Comparison of ENCODE assay signal across 10 cellular contexts in genomic region chr4:54281060-54281781, GRCh38. TPM values are rescaled to one million over a fixed set of nuclear protein-coding genes. Genes with fewer than 3 reads are reported as not detected.
DNase-seq lines count a peak whose midpoint lies in the region; ATAC-seq and TF ChIP-seq lines count a peak whose summit lies in the region.
"Had no signal": no experiment of that assay in that cellular context is flagged by ENCODE, and none has a peak within 500 bp of the region (broad histone marks: within the 10 kb centered on the region; RNA-seq: fewer than 3 reads in every experiment).

No MANE protein-coding gene starts in this region.

- H3K9me3 Mint-ChIP-seq in activated CD8-positive, alpha-beta memory T cell treated with anti-CD3 and anti-CD28 coated beads, Interleukin-2, amount 10 ng/mL, durations not matched to agents 7 days and 5 days (ENCODE audit: low read depth), result peaks cover 6% of the 10 kb centered on the region
- H3K9me3 Mint-ChIP-seq in nephron progenitor cell, result peaks cover 30% of the 10 kb centered on the region

- CTCF ChIA-PET in activated CD8-positive, alpha-beta memory T cell treated with anti-CD3 and anti-CD28 coated beads, Interleukin-2, amount 10 ng/mL, durations not matched to agents 7 days and 5 days (lab: Charles Lee), result no interaction called here

- H3K27me3 Mint-ChIP-seq in activated CD8-positive, alpha-beta memory T cell treated with anti-CD3 and anti-CD28 coated beads, Interleukin-2, amount 10 ng/mL, durations not matched to agents 7 days and 5 days, result peaks cover 3% of the 10 kb centered on the region
- no peaks in the 10 kb centered on the region for H3K27me3 Mint-ChIP-seq in nephron progenitor cell (ENCODE audit: low read depth, poor library complexity)

- H3K4me3 Mint-ChIP-seq in activated CD8-positive, alpha-beta memory T cell treated with anti-CD3 and anti-CD28 coated beads, Interleukin-2, amount 10 ng/mL, durations not matched to agents 7 days and 5 days, result no peak overlapping the region
- no peak overlapping the region for H3K4me3 Mint-ChIP-seq in nephron progenitor cell

- ATAC-seq in body of pancreas (peak; percentile 96), HG03520 (IDR thresholded peaks at IDR 0.05; ENCODE audit: unreplicated experiment) (no peak), HG03196 (IDR thresholded peaks at IDR 0.05; ENCODE audit: unreplicated experiment) (no peak)
- ATAC-seq in activated CD8-positive, alpha-beta memory T cell treated with anti-CD3 and anti-CD28 coated beads, Interleukin-2, amount 10 ng/mL, durations not matched to agents 7 days and 5 days, result no peak

- no peaks in the 10 kb centered on the region for H3K36me3 ChIP-seq in body of pancreas (replicated peaks in 1 of 2; ENCODE audit: insufficient read depth in 1 of 2, low read depth in 2 of 2)
- H3K36me3 ChIP-seq in right atrium auricular region, result no peaks in the 10 kb centered on the region
- H3K36me3 ChIP-seq in stomach, result peaks cover 0 to 9% (median 0%) of the 10 kb centered on the region in 4 donors

- H3K4me1 ChIP-seq in body of pancreas (peaks cover 39% of the 10 kb centered on the region), right atrium auricular region (peaks cover 0 to 39% of the 10 kb centered on the region in 2 donors), stomach (peaks cover 29 to 51% (median 40%) of the 10 kb centered on the region in 4 donors)

- TF ChIP-seq POLR2A in body of pancreas (IDR thresholded peaks at IDR 0.05) (no peak), stomach (IDR thresholded peaks at IDR 0.05) (no peak)

- intact Hi-C loops in body of pancreas (cut with DNase I), result no loop called here
- intact Hi-C loops in stomach (cut with DNase I; ENCODE audit: low total_unique reads), result no loop called here

- peak; percentile 86 for DNase-seq in HS-27A (ENCODE audit: low read depth)
- peak; percentile 80 to 95 (median 90) for DNase-seq in body of pancreas
- peak; percentile 92 for DNase-seq in right atrium auricular region (ENCODE audit: low spot score)
- peak; percentile 92 for DNase-seq in stomach
- DNase-seq in activated CD8-positive, alpha-beta memory T cell treated with anti-CD3 and anti-CD28 coated beads, Interleukin-2, amount 10 ng/mL, durations not matched to agents 7 days and 5 days, result no peak
- DNase-seq in nephron progenitor cell, result no peak
- DNase-seq: activated CD8-positive, alpha-beta memory T cell treated with anti-CD3 and anti-CD28 coated beads for 24 hours; NCI-H345 had no signal

- no peak overlapping the region for H3K27ac Mint-ChIP-seq in activated CD8-positive, alpha-beta memory T cell treated with anti-CD3 and anti-CD28 coated beads, Interleukin-2, amount 10 ng/mL, durations not matched to agents 7 days and 5 days
- no peak overlapping the region for H3K27ac Mint-ChIP-seq in nephron progenitor cell

- no peak overlapping the region for H3K4me3 ChIP-seq in body of pancreas
- H3K4me3 ChIP-seq in right atrium auricular region, result no peak overlapping the region
- H3K4me3 ChIP-seq in stomach, result no peak overlapping the region

- H3K27ac ChIP-seq in body of pancreas (peak overlapping the region; percentile 62 to 86 (median 67)), right atrium auricular region (peak overlapping the region; percentile 78 to 86), stomach (peak overlapping the region; percentile 69 to 96 (median 79))

- peaks cover 4% of the 10 kb centered on the region for H3K36me3 Mint-ChIP-seq in activated CD8-positive, alpha-beta memory T cell treated with anti-CD3 and anti-CD28 coated beads, Interleukin-2, amount 10 ng/mL, durations not matched to agents 7 days and 5 days
- H3K36me3 Mint-ChIP-seq in nephron progenitor cell (ENCODE audit: low read depth), result peaks cover 99% of the 10 kb centered on the region

- H3K27me3 ChIP-seq in body of pancreas (no peaks in the 10 kb centered on the region), right atrium auricular region (no peaks in the 10 kb centered on the region), stomach (peaks cover 0 to 4% (median 0%) of the 10 kb centered on the region in 3 donors)

- TF ChIP-seq EP300 in stomach (IDR thresholded peaks at IDR 0.05), result no peak

- H3K9me3 ChIP-seq in body of pancreas (no peaks in the 10 kb centered on the region), right atrium auricular region (peaks cover 0 to 14% of the 10 kb centered on the region in 2 donors), stomach (peaks cover 0 to 15% (median 11%) of the 10 kb centered on the region in 4 donors)

- 8 to 9% methylated on average over 7 of the region's 7 CpGs for WGBS in body of pancreas, 2 donors
- WGBS in stomach, 5 donors, result 6 to 15% (median 7%) methylated on average over 7 of the region's 7 CpGs

- H3K4me1 Mint-ChIP-seq in activated CD8-positive, alpha-beta memory T cell treated with anti-CD3 and anti-CD28 coated beads, Interleukin-2, amount 10 ng/mL, durations not matched to agents 7 days and 5 days, result peaks cover 12% of the 10 kb centered on the region
- H3K4me1 Mint-ChIP-seq in nephron progenitor cell, result peaks cover 7% of the 10 kb centered on the region

- TF ChIP-seq CTCF in body of pancreas (IDR thresholded peaks at IDR 0.05) (no peak), right atrium auricular region (IDR thresholded peaks at IDR 0.05) (no peak), stomach (IDR thresholded peaks at IDR 0.05) (no peak), nephron progenitor cell (IDR thresholded peaks at IDR 0.05) (no peak)

RNA-seq across cellular contexts. Expression of gene PDGFRA, which starts 52.1 kb away (rescaled TPM):
- total RNA-seq in body of pancreas, result 10 to 100 TPM; 54.4 to 56.0 TPM
- 10 to 100 TPM; 25.3 to 42.8 TPM for total RNA-seq in right atrium auricular region
- 100 to 1,000 TPM in 2 of 5 donors, 10 to 100 TPM in 3; 44.6 to 371 (median 84.0) TPM for total RNA-seq in stomach
- polyA plus RNA-seq in stomach, result 10 to 100 TPM in 2 of 3 donors, 1 to 10 TPM in 1; 8.2 to 32.1 (median 19.3) TPM
- total RNA-seq in activated CD8-positive, alpha-beta memory T cell treated with anti-CD3 and anti-CD28 coated beads, Interleukin-2, amount 10 ng/mL, durations not matched to agents 7 days and 5 days, result not detected

Comparison
In these comparisons a context has a peak if more than half of its experiments do, and no peak if none do; other contexts are left out.
1. DNase-seq: peak in HS-27A (single experiment), body of pancreas (4 of 4), right atrium auricular region (single experiment) and stomach (single experiment); none in activated CD8-positive, alpha-beta memory T cell treated with anti-CD3 and anti-CD28 coated beads, Interleukin-2, amount 10 ng/mL, durations not matched to agents 7 days and 5 days (single experiment) and nephron progenitor cell (single experiment).
2. RNA of gene PDGFRA, which starts 52.1 kb away (total RNA-seq): 44.6 to 371 TPM in stomach, 54.4 to 56.0 TPM in body of pancreas and 25.3 to 42.8 TPM in right atrium auricular region; not detected in activated CD8-positive, alpha-beta memory T cell treated with anti-CD3 and anti-CD28 coated beads, Interleukin-2, amount 10 ng/mL, durations not matched to agents 7 days and 5 days; every median in the first group is over 10 times any median in the second.
3. Peak in every context shown above with its lines, with median percentiles within 50 percentile points of each other: H3K27ac ChIP-seq.